In the genomic region with DNA sequence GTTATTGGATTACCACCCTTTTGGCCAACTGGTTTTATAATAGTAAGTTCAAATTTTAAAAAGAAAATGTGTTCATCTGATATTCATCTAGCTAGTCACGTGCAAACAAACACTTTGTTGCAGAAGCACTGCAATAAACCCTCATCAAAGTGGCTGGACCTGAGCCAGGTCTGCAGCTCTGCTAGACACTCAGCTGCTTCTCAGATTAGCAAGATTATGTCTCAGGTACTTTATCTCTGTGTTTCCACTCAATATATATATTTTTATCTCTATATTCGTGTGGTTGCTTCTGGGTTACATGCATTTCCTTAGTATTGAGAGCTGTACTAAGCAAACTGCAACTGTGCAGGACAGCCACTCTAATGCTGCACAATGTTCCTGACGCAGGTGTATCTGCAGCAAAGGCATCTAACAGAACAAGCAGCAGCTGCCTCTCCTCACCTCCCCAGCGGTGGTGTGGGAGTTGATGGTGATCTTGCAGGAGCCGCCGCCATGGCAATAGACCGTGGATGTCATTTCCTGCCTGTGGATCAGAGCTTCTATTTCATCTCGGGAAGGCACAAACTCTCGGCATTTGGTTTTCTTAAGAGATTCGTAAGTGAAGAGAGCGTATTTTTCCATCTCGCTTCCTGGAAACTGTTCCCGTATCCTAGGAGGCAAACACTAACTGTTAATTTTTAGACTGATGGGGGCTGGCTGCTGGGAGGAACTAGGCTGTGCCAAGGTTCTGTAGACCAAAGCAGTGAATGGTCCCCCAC, we compare ENCODE assay signal across 10 cellular contexts. TPM values are rescaled to one million over a fixed set of nuclear protein-coding genes. Genes with fewer than 3 reads are reported as not detected.
DNase-seq lines count a peak whose midpoint lies in the region; ATAC-seq and TF ChIP-seq lines count a peak whose summit lies in the region.
"Had no signal": no experiment of that assay in that cellular context is flagged by ENCODE, and none has a peak within 500 bp of the region (broad histone marks: within the 10 kb centered on the region; RNA-seq: fewer than 3 reads in every experiment).

No MANE protein-coding gene starts in this region.

- H3K27ac Mint-ChIP-seq in activated T-helper 17 cell treated with anti-CD3 and anti-CD28 coated beads, Interleukin-2, amount 50 U/mL, for 72 hours = no peak overlapping the region
- peak overlapping the region; percentile 66 for H3K27ac Mint-ChIP-seq in mesothelial cell of epicardium
- H3K27ac Mint-ChIP-seq: activated B cell treated with CpG ODN at 0.5 μM for 24 hours had no signal

- H3K27ac ChIP-seq in osteoblast (ENCODE audit: low read depth, low read length) = no peak overlapping the region

- H2AFZ ChIP-seq in osteoblast (ENCODE audit: low read length) = no peak overlapping the region

- H4K20me1 ChIP-seq in osteoblast (ENCODE audit: insufficient read depth, low read length) = no peaks in the 10 kb centered on the region

- in situ Hi-C loops in Caki2 (cut with HindIII; ENCODE audit: low pct_unique_long_range_greater_than_20kb, low sequenced_read_pairs) = no loop called here

- H3K4me1 ChIP-seq in osteoblast (ENCODE audit: insufficient read depth, low read length) = peaks cover 6% of the 10 kb centered on the region
- H3K4me1 ChIP-seq: Caco-2 had no signal

- TF ChIP-seq CTCF in mesothelial cell of epicardium (IDR thresholded peaks at IDR 0.05; ENCODE audit: unreplicated experiment) (no peak), osteoblast (IDR thresholded peaks at IDR 0.05; ENCODE audit: extremely low read depth, low read depth, low read length) (no peak)

- H3K4me2 ChIP-seq in osteoblast (ENCODE audit: insufficient read depth, low read length) = no peak overlapping the region

- peak; percentile 46 for ATAC-seq in activated T-helper 17 cell treated with anti-CD3 and anti-CD28 coated beads, Interleukin-2, amount 50 U/mL, for 72 hours (replicated peaks)
- ATAC-seq in GM21528 (IDR thresholded peaks at IDR 0.05; ENCODE audit: low FRiP score, unreplicated experiment) = no peak

- DNase-seq in Caki2 (ENCODE audit: low read depth) (peak; percentile 21), NCI-H2029 (lab: John Stamatoyannopoulos, UW) (peak; percentile 68), mesothelial cell of epicardium (ENCODE audit: low spot score in 2 of 2, unreplicated experiment in 2 of 2) (no peak), dedifferentiated amniotic fluid mesenchymal stem cell (ENCODE audit: extremely low spot score) (no peak), osteoblast (ENCODE audit: insufficient read length, low spot score, missing footprints) (no peak), NOMO-1 treated with DMSO at 0.1 percent for 48 hours (lab: John Stamatoyannopoulos, UW; ENCODE audit: unreplicated experiment) (no peak)
- DNase-seq: activated B cell treated with CpG ODN at 0.5 μM for 24 hours, Caco-2 had no signal

- no peaks in the 10 kb centered on the region for H3K9me3 ChIP-seq in osteoblast (ENCODE audit: low read depth, low read length)
- H3K9me3 ChIP-seq: Caco-2 had no signal

- H3K27me3 ChIP-seq in osteoblast (ENCODE audit: insufficient read depth, low read length) = no peaks in the 10 kb centered on the region

- H3K27me3 Mint-ChIP-seq in activated T-helper 17 cell treated with anti-CD3 and anti-CD28 coated beads, Interleukin-2, amount 50 U/mL, for 72 hours = peaks cover 5% of the 10 kb centered on the region
- no peaks in the 10 kb centered on the region for H3K27me3 Mint-ChIP-seq in mesothelial cell of epicardium (ENCODE audit: low read depth)
- H3K27me3 Mint-ChIP-seq: activated B cell treated with CpG ODN at 0.5 μM for 24 hours had no signal

- H3K4me3 Mint-ChIP-seq in activated T-helper 17 cell treated with anti-CD3 and anti-CD28 coated beads, Interleukin-2, amount 50 U/mL, for 72 hours = peak overlapping the region; percentile 62
- no peak overlapping the region for H3K4me3 Mint-ChIP-seq in mesothelial cell of epicardium
- H3K4me3 Mint-ChIP-seq: activated B cell treated with CpG ODN at 0.5 μM for 24 hours had no signal

- peaks cover 5% of the 10 kb centered on the region for H3K4me1 Mint-ChIP-seq in activated T-helper 17 cell treated with anti-CD3 and anti-CD28 coated beads, Interleukin-2, amount 50 U/mL, for 72 hours
- peaks cover 31% of the 10 kb centered on the region for H3K4me1 Mint-ChIP-seq in mesothelial cell of epicardium
- H3K4me1 Mint-ChIP-seq: activated B cell treated with CpG ODN at 0.5 μM for 24 hours had no signal

- H3K4me3 ChIP-seq in osteoblast (ENCODE audit: insufficient read depth, low read length) = no peak overlapping the region

- H3K36me3 Mint-ChIP-seq in activated T-helper 17 cell treated with anti-CD3 and anti-CD28 coated beads, Interleukin-2, amount 50 U/mL, for 72 hours (ENCODE audit: low read depth) = no peaks in the 10 kb centered on the region
- H3K36me3 Mint-ChIP-seq in mesothelial cell of epicardium = peaks cover 47% of the 10 kb centered on the region

- no peaks in the 10 kb centered on the region for H3K9me3 Mint-ChIP-seq in activated T-helper 17 cell treated with anti-CD3 and anti-CD28 coated beads, Interleukin-2, amount 50 U/mL, for 72 hours
- no peaks in the 10 kb centered on the region for H3K9me3 Mint-ChIP-seq in mesothelial cell of epicardium
- H3K9me3 Mint-ChIP-seq: activated B cell treated with CpG ODN at 0.5 μM for 24 hours had no signal

- peaks cover 74% of the 10 kb centered on the region for H3K36me3 ChIP-seq in osteoblast (ENCODE audit: insufficient read depth, low read length)

- H3K79me2 ChIP-seq in osteoblast (ENCODE audit: insufficient read depth, low read length) = no peaks in the 10 kb centered on the region

RNA-seq across cellular contexts. Expression of a gene that starts 56.6 kb away (rescaled TPM):
- 7.6 and 9.5 TPM in 2 replicates for total RNA-seq in Caki2 (2014; rRNA removed; shearing (Covaris generic); ENCODE audit: low replicate concordance)
- 10 to 100 TPM in 1 of 2 donors, 1 to 10 TPM in 1; 8.4 to 13.5 TPM for total RNA-seq in activated T-helper 17 cell treated with anti-CD3 and anti-CD28 coated beads, Interleukin-2, amount 50 U/mL, for 72 hours
- total RNA-seq in mesothelial cell of epicardium = 7.8 to 9.2 TPM (median 8.3 TPM) in 3 replicates
- 8.3 TPM in 2 replicates for total RNA-seq in osteoblast

Comparison
In these comparisons a context has a peak if more than half of its experiments do, and no peak if none do; other contexts are left out.
1. DNase-seq: peak in Caki2 (single experiment) and NCI-H2029 (single experiment); none in mesothelial cell of epicardium (0 of 2), dedifferentiated amniotic fluid mesenchymal stem cell (single experiment), osteoblast (single experiment) and NOMO-1 treated with DMSO at 0.1 percent for 48 hours (single experiment).